9 cellular contexts compared by ENCODE assay signal in genomic region chr15:85865070-85865684, GRCh38.
DNase-seq lines count a peak whose midpoint lies in the region; ATAC-seq, FAIRE-seq and TF ChIP-seq lines count a peak whose summit lies in the region.
"Had no signal": no experiment of that assay in that cellular context is flagged by ENCODE, and none has a peak within 500 bp of the region (broad histone marks: within the 10 kb centered on the region; RNA-seq: fewer than 3 reads in every experiment).

No MANE protein-coding gene starts in this region.

- peaks cover 0 to 11% of the 10 kb centered on the region in 2 donors for H3K27me3 Mint-ChIP-seq in natural killer cell (ENCODE audit: low read depth in 2 of 2)
- peaks cover 6 to 25% of the 10 kb centered on the region in 2 donors for H3K27me3 Mint-ChIP-seq in natural killer cell treated with Interleukin-12 subunit alpha and Interleukin-12 subunit beta and Interleukin-15 and Interleukin-18, amount 100 ng/mL, for 72 hours
- H3K27me3 Mint-ChIP-seq: stimulated activated naive B cell treated with anti-CD40 and anti-IgM and Interleukin-4, amounts not matched to agents 10 μg/mL and 1 μg/mL and 100 μg/mL, for 72 hours had no signal

- H3K4me3 Mint-ChIP-seq in natural killer cell, result no peak overlapping the region
- no peak overlapping the region for H3K4me3 Mint-ChIP-seq in natural killer cell treated with Interleukin-12 subunit alpha and Interleukin-12 subunit beta and Interleukin-15 and Interleukin-18, amount 100 ng/mL, for 72 hours
- H3K4me3 Mint-ChIP-seq: stimulated activated naive B cell treated with anti-CD40 and anti-IgM and Interleukin-4, amounts not matched to agents 10 μg/mL and 1 μg/mL and 100 μg/mL, for 72 hours had no signal

- in situ Hi-C loops in astrocyte of the cerebellum (cut with HindIII; ENCODE audit: low sequenced_read_pairs), result no loop called here

- no peak overlapping the region for H3K27ac Mint-ChIP-seq in natural killer cell
- no peak overlapping the region for H3K27ac Mint-ChIP-seq in natural killer cell treated with Interleukin-12 subunit alpha and Interleukin-12 subunit beta and Interleukin-15 and Interleukin-18, amount 100 ng/mL, for 72 hours
- H3K27ac Mint-ChIP-seq: stimulated activated naive B cell treated with anti-CD40 and anti-IgM and Interleukin-4, amounts not matched to agents 10 μg/mL and 1 μg/mL and 100 μg/mL, for 72 hours had no signal

- ATAC-seq in natural killer cell, result peak in 1 of 3 donors; percentile 49
- ATAC-seq in natural killer cell treated with Interleukin-12 subunit alpha and Interleukin-12 subunit beta and Interleukin-15 and Interleukin-18, amount 100 ng/mL, for 72 hours, result no peak
- no peak for ATAC-seq in GM19467 (IDR thresholded peaks at IDR 0.05; ENCODE audit: unreplicated experiment)
- ATAC-seq in HG03280 (IDR thresholded peaks at IDR 0.05; ENCODE audit: unreplicated experiment), result no peak

- FAIRE-seq in urothelium cell line (lab: Jason Lieb, UNC), result no peak

- no peaks in the 10 kb centered on the region for H3K9me3 Mint-ChIP-seq in natural killer cell
- no peaks in the 10 kb centered on the region for H3K9me3 Mint-ChIP-seq in natural killer cell treated with Interleukin-12 subunit alpha and Interleukin-12 subunit beta and Interleukin-15 and Interleukin-18, amount 100 ng/mL, for 72 hours
- H3K9me3 Mint-ChIP-seq: stimulated activated naive B cell treated with anti-CD40 and anti-IgM and Interleukin-4, amounts not matched to agents 10 μg/mL and 1 μg/mL and 100 μg/mL, for 72 hours had no signal

- H3K4me1 Mint-ChIP-seq in natural killer cell, result no peaks in the 10 kb centered on the region
- H3K4me1 Mint-ChIP-seq in natural killer cell treated with Interleukin-12 subunit alpha and Interleukin-12 subunit beta and Interleukin-15 and Interleukin-18, amount 100 ng/mL, for 72 hours (ENCODE audit: low read depth in 2 of 2), result no peaks in the 10 kb centered on the region

- peak; percentile 57 for TF ChIP-seq CTCF in natural killer cell (IDR thresholded peaks at IDR 0.05)
- TF ChIP-seq CTCF in astrocyte of the cerebellum (IDR thresholded peaks at IDR 0.05; ENCODE audit: low read depth, low read length, missing control alignments), result peak; percentile 76

- no peaks in the 10 kb centered on the region for H3K36me3 Mint-ChIP-seq in natural killer cell
- H3K36me3 Mint-ChIP-seq in natural killer cell treated with Interleukin-12 subunit alpha and Interleukin-12 subunit beta and Interleukin-15 and Interleukin-18, amount 100 ng/mL, for 72 hours, result no peaks in the 10 kb centered on the region
- H3K36me3 Mint-ChIP-seq: stimulated activated naive B cell treated with anti-CD40 and anti-IgM and Interleukin-4, amounts not matched to agents 10 μg/mL and 1 μg/mL and 100 μg/mL, for 72 hours had no signal

- intact Hi-C loops in natural killer cell (cut with micrococcal nuclease), result no loop called here

- H3K4me3 ChIP-seq in astrocyte of the cerebellum (ENCODE audit: low read depth, low read length), result no peak overlapping the region

- DNase-seq in natural killer cell (no peak), LoVo (ENCODE audit: low spot score) (peak; percentile 49), astrocyte of the cerebellum (ENCODE audit: low read depth) (peak; percentile 28), iPS-NIHi7 (ENCODE audit: extremely low spot score) (peak; percentile 91), urothelium cell line (ENCODE audit: low spot score) (peak; percentile 81)
- DNase-seq in natural killer cell treated with Interleukin-12 subunit alpha and Interleukin-12 subunit beta and Interleukin-15 and Interleukin-18, amount 100 ng/mL, for 72 hours (ENCODE audit: low spot score), result no peak
- DNase-seq: stimulated activated naive B cell treated with anti-CD40 and anti-IgM and Interleukin-4, amounts not matched to agents 10 μg/mL and 1 μg/mL and 100 μg/mL, for 72 hours had no signal

Comparison
In these comparisons a context has a peak if more than half of its experiments do, and no peak if none do; other contexts are left out.
1. DNase-seq: peak in LoVo (single experiment), astrocyte of the cerebellum (single experiment), iPS-NIHi7 (single experiment) and urothelium cell line (single experiment); none in natural killer cell (single experiment) and natural killer cell treated with Interleukin-12 subunit alpha and Interleukin-12 subunit beta and Interleukin-15 and Interleukin-18, amount 100 ng/mL, for 72 hours (single experiment).